Comparison of ENCODE assay signal across 19 cellular contexts in genomic region chr14:62501021-62501750, GRCh38.
A peak's percentile ranks its signal among the peaks of the same experiment; 100 is the strongest.
DNase-seq lines count a peak whose midpoint lies in the region; ATAC-seq and TF ChIP-seq lines count a peak whose summit lies in the region.
"Had no signal": no experiment of that assay in that cellular context is flagged by ENCODE, and none has a peak within 500 bp of the region (broad histone marks: within the 10 kb centered on the region; RNA-seq: fewer than 3 reads in every experiment).

No MANE protein-coding gene starts in this region.

- H3K27ac ChIP-seq in RWPE1 (no peak overlapping the region), epithelial cell of prostate (peak overlapping the region; percentile 82), neural cell (ENCODE audit: low read length) (peak overlapping the region; percentile 20), vagina (no peak overlapping the region), right lobe of liver (no peak overlapping the region)

- no peak overlapping the region for H3K4me2 ChIP-seq in neural cell (ENCODE audit: low read length)
- H3K4me2 ChIP-seq: GM23338 had no signal

- CTCF ChIA-PET in RWPE1 (lab: Yijun Ruan, JAX), result interaction anchor here (0.8 kb wide), 1 partner anchor 16 kb away, joined by 3 read pairs; no protein-coding TSS in a partner anchor

- peaks cover 8% of the 10 kb centered on the region for H3K9me3 ChIP-seq in neural cell (ENCODE audit: low read length)
- H3K9me3 ChIP-seq in vagina, result peaks cover 7% of the 10 kb centered on the region
- no peaks in the 10 kb centered on the region for H3K9me3 ChIP-seq in right lobe of liver

- no peak for ATAC-seq in right lobe of liver
- ATAC-seq: GM23338, HCT116, K562 had no signal

- TF ChIP-seq EP300 in neural cell (conservative IDR thresholded peaks at IDR 0.05; ENCODE audit: poor library complexity, severe bottlenecking), result no peak

- WGBS in right lobe of liver (ENCODE audit: insufficient coverage, low coverage, low lambda C conversion rate, missing lambda C conversion rate), result 73% methylated on average over 1 of the region's 1 CpG

- H3K79me2 ChIP-seq in neural cell (replicated peaks; ENCODE audit: insufficient read depth, low read length), result no peaks in the 10 kb centered on the region

- no peak for TF ChIP-seq RAD21 in neural cell (conservative IDR thresholded peaks at IDR 0.05)

- no peaks in the 10 kb centered on the region for H4K20me1 ChIP-seq in neural cell (ENCODE audit: insufficient read depth)

- TF ChIP-seq POLR2A in vagina (IDR thresholded peaks at IDR 0.05) (no peak), right lobe of liver (IDR thresholded peaks at IDR 0.05) (no peak)

- intact Hi-C loops in vagina (cut with DNase I), result no loop called here
- intact Hi-C loops in right lobe of liver (cut with DNase I), result no loop called here

- no peak overlapping the region for H3K9ac ChIP-seq in neural cell (ENCODE audit: low read length)

- H3K36me3 ChIP-seq in neural cell (ENCODE audit: insufficient read depth, low read length) (no peaks in the 10 kb centered on the region), vagina (no peaks in the 10 kb centered on the region), right lobe of liver (no peaks in the 10 kb centered on the region)

- DNase-seq in HCEC 1CT, result peak; percentile 61
- DNase-seq in RWPE1 (ENCODE audit: low spot score), result peak; percentile 6
- peak; percentile 1 for DNase-seq in epithelial cell of prostate (ENCODE audit: low read depth, low spot score)
- no peak for DNase-seq in vagina (ENCODE audit: extremely low spot score in 2 of 2)
- DNase-seq in right lobe of liver, result no peak
- no peak for DNase-seq in SIG-M5 treated with dmso at 0.1 percent for 504 hours (lab: John Stamatoyannopoulos, UW; ENCODE audit: unreplicated experiment)
- DNase-seq: C1 segment of cervical spinal cord; Caco-2; CD4-positive, CD25-positive, alpha-beta regulatory T cell; CD8-positive, alpha-beta memory T cell; DMS153; DMS79; GDM1; HFFc6; IMR-90 had no signal

- H3K4me3 ChIP-seq in neural cell (ENCODE audit: low read length), result no peak overlapping the region
- no peak overlapping the region for H3K4me3 ChIP-seq in vagina
- no peak overlapping the region for H3K4me3 ChIP-seq in right lobe of liver
- H3K4me3 ChIP-seq: GM23338, K562 had no signal

- no peaks in the 10 kb centered on the region for H3K9me2 ChIP-seq in neural cell (ENCODE audit: insufficient read depth, low read length)

- no peaks in the 10 kb centered on the region for H3K4me1 ChIP-seq in vagina
- H3K4me1 ChIP-seq in right lobe of liver, result no peaks in the 10 kb centered on the region
- H3K4me1 ChIP-seq: Caco-2 had no signal

- no peak for TF ChIP-seq CTCF in RWPE1 (conservative IDR thresholded peaks at IDR 0.05; ENCODE audit: low read depth)
- no peak for TF ChIP-seq CTCF in neural cell (IDR thresholded peaks at IDR 0.05; ENCODE audit: poor library complexity, severe bottlenecking)
- TF ChIP-seq CTCF in vagina (IDR thresholded peaks at IDR 0.05), result no peak
- TF ChIP-seq CTCF in right lobe of liver (IDR thresholded peaks at IDR 0.05), result no peak

- POLR2A ChIA-PET in RWPE1 (lab: Yijun Ruan, JAX; ENCODE audit: low non-redundant PET), result no interaction called here

- no peak overlapping the region for H2AFZ ChIP-seq in neural cell (ENCODE audit: low read depth, low read length)
- H2AFZ ChIP-seq: GM23338 had no signal

- H3K27me3 ChIP-seq in neural cell (ENCODE audit: insufficient read depth, low read depth, low read length), result no peaks in the 10 kb centered on the region
- no peaks in the 10 kb centered on the region for H3K27me3 ChIP-seq in vagina
- H3K27me3 ChIP-seq in right lobe of liver, result no peaks in the 10 kb centered on the region

- no peaks in the 10 kb centered on the region for H3F3A ChIP-seq in neural cell (ENCODE audit: insufficient read depth, low read length, poor library complexity, severe bottlenecking)

TF ChIP-seq in neural cell, 6 proteins besides CTCF, POLR2A, EP300 and RAD21:
- no peak for TF ChIP-seq REST (IDR thresholded peaks at IDR 0.05; ENCODE audit: borderline replicate concordance)
- no peak for TF ChIP-seq TAF1 (IDR thresholded peaks at IDR 0.05; ENCODE audit: low read depth)
- TF ChIP-seq EZH2 (IDR thresholded peaks at IDR 0.05; ENCODE audit: borderline replicate concordance, insufficient read depth, low read length, poor library complexity, severe bottlenecking), result no peak
- TF ChIP-seq POLR2AphosphoS5 (IDR thresholded peaks at IDR 0.05), result no peak
- no peak for TF ChIP-seq SMC3 (conservative IDR thresholded peaks at IDR 0.05; ENCODE audit: poor library complexity)
- no peak for TF ChIP-seq MXI1 (conservative IDR thresholded peaks at IDR 0.05; ENCODE audit: poor library complexity, severe bottlenecking)

Comparison
In these comparisons a context has a peak if more than half of its experiments do, and no peak if none do; other contexts are left out.
1. DNase-seq: peak in HCEC 1CT (single experiment), RWPE1 (single experiment) and epithelial cell of prostate (single experiment); none in vagina (0 of 2), right lobe of liver (0 of 3) and SIG-M5 treated with dmso at 0.1 percent for 504 hours (single experiment).
2. H3K27ac ChIP-seq: peak in epithelial cell of prostate (single experiment) and neural cell (single experiment); none in RWPE1 (single experiment), vagina (single experiment) and right lobe of liver (0 of 3).